Comparison of ENCODE assay signal across 12 cellular contexts in the genomic region with DNA sequence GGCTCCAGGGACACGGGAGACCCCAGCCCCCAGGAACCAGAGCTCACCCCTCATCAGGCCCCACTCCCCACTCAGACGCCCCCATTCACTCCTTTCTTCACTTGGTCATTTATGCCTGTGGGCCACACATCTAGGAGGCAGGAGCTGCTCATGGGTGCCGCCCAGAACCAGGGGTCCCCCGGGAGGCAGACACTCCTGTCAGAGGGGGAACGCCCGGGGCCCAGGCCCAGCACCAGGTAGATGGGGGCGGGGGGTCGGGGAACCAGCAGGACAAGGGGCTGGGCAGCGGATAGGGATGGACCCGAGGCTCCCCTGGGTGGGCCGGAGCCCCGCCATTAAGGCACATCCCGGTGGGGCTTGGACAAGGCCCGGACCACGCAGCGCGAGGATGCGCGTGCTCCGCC. TPM values are rescaled to one million over a fixed set of nuclear protein-coding genes. Genes with fewer than 3 reads are reported as not detected.
A peak's percentile ranks its signal among the peaks of the same experiment; 100 is the strongest.
DNase-seq lines count a peak whose midpoint lies in the region; ATAC-seq and TF ChIP-seq lines count a peak whose summit lies in the region.
"Had no signal": no experiment of that assay in that cellular context is flagged by ENCODE, and none has a peak within 500 bp of the region (broad histone marks: within the 10 kb centered on the region; RNA-seq: fewer than 3 reads in every experiment).

No MANE protein-coding gene starts in this region.

- TF ChIP-seq POLR2A in breast epithelium (IDR thresholded peaks at IDR 0.05) (no peak), GM18505 (IDR thresholded peaks at IDR 0.05; ENCODE audit: borderline replicate concordance, extremely low read depth, insufficient read depth, insufficient read length) (no peak)

- peaks cover 12 to 45% (median 17%) of the 10 kb centered on the region in 5 donors for H3K27me3 Mint-ChIP-seq in naive thymus-derived CD4-positive, alpha-beta T cell

- CTCF ChIA-PET in naive thymus-derived CD4-positive, alpha-beta T cell (lab: Charles Lee): no interaction called here

- H3K4me3 Mint-ChIP-seq in naive thymus-derived CD4-positive, alpha-beta T cell: peak overlapping the region in 7 of 10 donors; percentile 25 to 92 (median 83)

- POLR2A ChIA-PET in naive thymus-derived CD4-positive, alpha-beta T cell (lab: Charles Lee): interaction anchor here (1.1 to 2.4 kb wide), 2 partner anchors 10 to 11 kb away, joined by 3 to 10 read pairs; no protein-coding TSS in a partner anchor

- H3K4me1 ChIP-seq in BLaER1 (peaks cover 27% of the 10 kb centered on the region), HUES6 (ENCODE audit: control insufficient read depth, insufficient read depth, low read length) (peaks cover 22% of the 10 kb centered on the region), breast epithelium (peaks cover 0 to 5% of the 10 kb centered on the region in 2 donors)
- peaks cover 6 to 16% of the 10 kb centered on the region in 2 donors for H3K4me1 ChIP-seq in naive thymus-derived CD4-positive, alpha-beta T cell (ENCODE audit: control insufficient read depth in 2 of 2, insufficient read depth in 2 of 2, low read length in 2 of 2)

- peaks cover 0 to 8% (median 0%) of the 10 kb centered on the region in 11 donors for H3K9me3 Mint-ChIP-seq in naive thymus-derived CD4-positive, alpha-beta T cell

- TF ChIP-seq CTCF in breast epithelium (IDR thresholded peaks at IDR 0.05): no peak

- no peaks in the 10 kb centered on the region for H3K36me3 Mint-ChIP-seq in naive thymus-derived CD4-positive, alpha-beta T cell

- H3K9ac ChIP-seq in BLaER1 (no peak overlapping the region), HUES6 (ENCODE audit: low read length) (no peak overlapping the region)
- H3K9ac ChIP-seq: GM23248 had no signal

- peak overlapping the region in 2 of 9 donors; percentile 71 to 74 for H3K27ac Mint-ChIP-seq in naive thymus-derived CD4-positive, alpha-beta T cell

- peaks cover 11% of the 10 kb centered on the region for H3K9me3 ChIP-seq in BLaER1
- no peaks in the 10 kb centered on the region for H3K9me3 ChIP-seq in HUES6 (ENCODE audit: control insufficient read depth, insufficient read depth, low read depth, low read length)
- H3K9me3 ChIP-seq in breast epithelium: peaks cover 0 to 3% of the 10 kb centered on the region in 2 donors
- no peaks in the 10 kb centered on the region for H3K9me3 ChIP-seq in naive thymus-derived CD4-positive, alpha-beta T cell (ENCODE audit: control insufficient read depth in 2 of 3, low read length in 3 of 3)
- H3K9me3 ChIP-seq: mucosa of descending colon had no signal

- peak; percentile 1 for ATAC-seq in naive thymus-derived CD4-positive, alpha-beta T cell
- ATAC-seq in HG03342 (IDR thresholded peaks at IDR 0.05; ENCODE audit: unreplicated experiment) (no peak), GM18505 (IDR thresholded peaks at IDR 0.05; ENCODE audit: unreplicated experiment) (no peak), GM19324 (IDR thresholded peaks at IDR 0.05; ENCODE audit: low FRiP score, unreplicated experiment) (no peak)

- intact Hi-C loops in breast epithelium (cut with DNase I; ENCODE audit: low total_unique reads): no loop called here
- intact Hi-C loops in naive thymus-derived CD4-positive, alpha-beta T cell (cut with micrococcal nuclease): loop anchor here (2.0 to 5.0 kb wide), 5 partner anchors 16 to 383 kb away; partner anchors contain the start of genes CFAP46 (in 1 of the 2), MTG1 (in 1 of the 2), SCART1 (in 1 of the 2) and TUBGCP2 (in 1 of the 2)

- H4K20me1 ChIP-seq in BLaER1: peaks cover 37% of the 10 kb centered on the region; the same call in 1 of the 2 replicates

- no peak overlapping the region for H3K4me3 ChIP-seq in BLaER1
- peak overlapping the region; percentile 73 for H3K4me3 ChIP-seq in HUES6 (ENCODE audit: low read depth, low read length)
- peak overlapping the region in 2 of 3 donors; percentile 52 to 68 for H3K4me3 ChIP-seq in breast epithelium
- peak overlapping the region; percentile 39 for H3K4me3 ChIP-seq in naive thymus-derived CD4-positive, alpha-beta T cell (ENCODE audit: low read length)
- H3K4me3 ChIP-seq: mucosa of descending colon had no signal

- H3K27ac ChIP-seq in BLaER1 (no peak overlapping the region), HUES6 (ENCODE audit: low read depth, low read length) (no peak overlapping the region), breast epithelium (no peak overlapping the region)
- H3K27ac ChIP-seq in naive thymus-derived CD4-positive, alpha-beta T cell (ENCODE audit: low read depth, low read length): no peak overlapping the region
- H3K27ac ChIP-seq: brain microvascular endothelial cell, GM23248 had no signal

- H3K36me3 ChIP-seq in BLaER1 (no peaks in the 10 kb centered on the region), HUES6 (ENCODE audit: control insufficient read depth, insufficient read depth, low read length) (no peaks in the 10 kb centered on the region), breast epithelium (no peaks in the 10 kb centered on the region)
- H3K36me3 ChIP-seq in naive thymus-derived CD4-positive, alpha-beta T cell (ENCODE audit: control insufficient read depth in 2 of 3, insufficient read depth in 3 of 3, low read length in 3 of 3): no peaks in the 10 kb centered on the region
- H3K36me3 ChIP-seq: brain microvascular endothelial cell had no signal

- H3K27me3 ChIP-seq in BLaER1: peaks cover 50% of the 10 kb centered on the region
- H3K27me3 ChIP-seq in HUES6 (ENCODE audit: control insufficient read depth, insufficient read depth, low read length): peaks cover 52% of the 10 kb centered on the region
- peaks cover 6 to 49% of the 10 kb centered on the region in 2 donors for H3K27me3 ChIP-seq in breast epithelium
- H3K27me3 ChIP-seq in naive thymus-derived CD4-positive, alpha-beta T cell (ENCODE audit: control insufficient read depth in 2 of 2, insufficient read depth in 2 of 2, low read length in 2 of 2): peaks cover 8 to 12% of the 10 kb centered on the region in 2 donors

- H3K4me2 ChIP-seq in BLaER1: peak overlapping the region; percentile 55

- peaks cover 3 to 18% (median 12%) of the 10 kb centered on the region in 7 donors for H3K4me1 Mint-ChIP-seq in naive thymus-derived CD4-positive, alpha-beta T cell

- DNase-seq in breast epithelium (ENCODE audit: low spot score in 2 of 2): no peak
- DNase-seq in naive thymus-derived CD4-positive, alpha-beta T cell: no peak
- no peak for DNase-seq in T-helper 1 cell
- DNase-seq: foreskin melanocyte had no signal

RNA-seq across cellular contexts. Expression of gene CALY, which starts 11.8 kb away (rescaled TPM):
- total RNA-seq in breast epithelium: under 1 TPM in 1 of 3 donors, not detected in 2; 0.66 TPM
- 1 to 10 TPM in 4 of 5 experiments, not detected in 1; 1.5 to 5.1 (median 3.4) TPM for total RNA-seq in naive thymus-derived CD4-positive, alpha-beta T cell
- under 1 TPM; 0.33 to 0.91 TPM for polyA plus RNA-seq in naive thymus-derived CD4-positive, alpha-beta T cell
- polyA plus RNA-seq: GM23248 had no signal

RNA-seq across cellular contexts. Expression of gene ZNF511, which starts 16.1 kb away (rescaled TPM):
- 10 to 100 TPM; 27.4 to 33.2 (median 32.1) TPM for total RNA-seq in breast epithelium
- total RNA-seq in naive thymus-derived CD4-positive, alpha-beta T cell: 10 to 100 TPM; 29.6 to 49.8 (median 32.8) TPM
- 10 to 100 TPM; 78.9 to 88.1 TPM for polyA plus RNA-seq in naive thymus-derived CD4-positive, alpha-beta T cell

RNA-seq across cellular contexts. Expression of gene TUBGCP2, which starts 16.2 kb away (rescaled TPM):
- 10 to 100 TPM; 33.6 to 40.0 (median 39.5) TPM for total RNA-seq in breast epithelium
- 10 to 100 TPM; 67.7 to 97.0 (median 69.5) TPM for total RNA-seq in naive thymus-derived CD4-positive, alpha-beta T cell
- 10 to 100 TPM; 29.6 to 32.6 TPM for polyA plus RNA-seq in naive thymus-derived CD4-positive, alpha-beta T cell

RNA-seq across cellular contexts. Expression of gene PRAP1, which starts 22.3 kb away (rescaled TPM):
- not detected for total RNA-seq in breast epithelium
- total RNA-seq in naive thymus-derived CD4-positive, alpha-beta T cell: not detected
- polyA plus RNA-seq in naive thymus-derived CD4-positive, alpha-beta T cell: not detected
- total RNA-seq: GM23248 had no signal
- polyA plus RNA-seq: GM23248 had no signal

RNA-seq across cellular contexts. Expression of gene FUOM, which starts 33.0 kb away (rescaled TPM):
- total RNA-seq in breast epithelium: 10 to 100 TPM; 13.8 to 31.5 (median 31.2) TPM
- 10 to 100 TPM; 11.2 to 24.6 (median 16.9) TPM for total RNA-seq in naive thymus-derived CD4-positive, alpha-beta T cell
- 10 to 100 TPM; 21.9 to 22.9 TPM for polyA plus RNA-seq in naive thymus-derived CD4-positive, alpha-beta T cell
